ENCODE assay signal across 8 cellular contexts in the genomic region with DNA sequence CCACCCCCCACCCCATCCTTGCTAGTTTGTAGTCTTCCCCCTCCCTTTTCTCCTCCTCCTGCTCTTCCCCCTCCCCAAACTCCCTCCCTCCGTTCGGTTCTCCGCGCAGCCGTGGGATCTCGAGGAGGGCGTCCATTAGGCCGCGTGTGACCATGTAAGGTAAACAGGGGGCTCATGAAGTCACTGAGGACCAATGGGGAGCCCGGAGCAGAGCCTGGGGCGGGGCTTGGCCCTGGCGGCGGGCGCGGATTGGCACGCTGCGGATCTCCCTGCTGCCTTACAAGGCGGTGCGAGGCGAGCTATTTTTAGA. TPM values are rescaled to one million over a fixed set of nuclear protein-coding genes. Genes with fewer than 3 reads are reported as not detected.
DNase-seq lines count a peak whose midpoint lies in the region; ATAC-seq and TF ChIP-seq lines count a peak whose summit lies in the region.

No MANE protein-coding gene starts in this region.

- H3K4me3 ChIP-seq in AG10803 (ENCODE audit: low read length), result peak overlapping the region; percentile 95

- DNase-seq in AG10803 (ENCODE audit: low read depth) (peak; percentile 100), NCI-H524 (lab: John Stamatoyannopoulos, UW) (peak; percentile 97 to 98), dedifferentiated amniotic fluid mesenchymal stem cell (ENCODE audit: extremely low spot score) (peak; percentile 100), left colon (peak; percentile 94 to 97)
- DNase-seq in activated CD4-positive, alpha-beta T cell treated with anti-CD3 and anti-CD28 coated beads, Interleukin-2, amount 50 U/mL, for 4 hours, result peak; percentile 93
- peak; percentile 78 to 94 (median 87) for DNase-seq in stimulated activated CD4-positive, alpha-beta T cell treated with anti-CD3 and anti-CD28 coated beads, Interleukin-1b, Interleukin-23, amount 100 ng/mL, for 24 hours (ENCODE audit: low read depth in 4 of 4, low spot score in 1 of 4)

- ATAC-seq in GM19324 (IDR thresholded peaks at IDR 0.05; ENCODE audit: low FRiP score, unreplicated experiment) (peak; percentile 97), HG03442 (IDR thresholded peaks at IDR 0.05; ENCODE audit: unreplicated experiment) (peak; percentile 94), left colon (peak; percentile 94)

- intact Hi-C loops in left colon (cut with DNase I, micrococcal nuclease), result loop anchor here in 1 of 2 donors (5.0 to 10.0 kb wide), 2 partner anchors 96 to 309 kb away; no protein-coding TSS in a partner anchor

- TF ChIP-seq CTCF in AG10803 (conservative IDR thresholded peaks at IDR 0.05; ENCODE audit: low read length), result no peak

RNA-seq across cellular contexts. Expression of a gene that starts 0.2 kb away (rescaled TPM):
- total RNA-seq in left colon, result 1 to 10 TPM; 5.4 to 7.5 TPM

Comparison
In these comparisons a context has a peak if more than half of its experiments do, and no peak if none do; other contexts are left out.
1. Peak in every context shown above with its lines: DNase-seq, ATAC-seq and H3K4me3 ChIP-seq.